Comparison of ENCODE assay signal across 1 cellular context in the genomic region with DNA sequence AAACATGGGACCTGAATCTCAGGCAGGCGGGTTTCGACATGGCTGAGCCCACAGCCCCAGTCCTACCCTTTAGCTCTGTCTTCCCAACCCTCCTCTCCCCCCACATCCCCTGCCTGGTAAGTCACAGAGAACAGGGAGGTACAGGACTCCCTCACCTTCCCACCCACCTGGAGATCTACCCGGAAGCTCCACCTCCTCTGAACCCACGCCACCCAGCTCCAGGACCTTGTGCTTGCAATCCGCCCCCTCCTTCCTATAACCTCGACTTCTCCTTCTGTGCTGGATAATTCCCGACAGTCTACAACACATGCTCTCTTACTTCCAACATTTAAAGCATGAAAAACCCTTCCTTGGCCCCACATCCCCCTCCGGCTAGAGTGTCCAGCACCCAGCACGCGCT.
TF ChIP-seq lines count a peak whose summit lies in the region.

No MANE protein-coding gene starts in this region.

TF ChIP-seq in K562, 482 proteins besides CTCF, POLR2A, EP300 and RAD21:
- TF ChIP-seq, protein P1, sequence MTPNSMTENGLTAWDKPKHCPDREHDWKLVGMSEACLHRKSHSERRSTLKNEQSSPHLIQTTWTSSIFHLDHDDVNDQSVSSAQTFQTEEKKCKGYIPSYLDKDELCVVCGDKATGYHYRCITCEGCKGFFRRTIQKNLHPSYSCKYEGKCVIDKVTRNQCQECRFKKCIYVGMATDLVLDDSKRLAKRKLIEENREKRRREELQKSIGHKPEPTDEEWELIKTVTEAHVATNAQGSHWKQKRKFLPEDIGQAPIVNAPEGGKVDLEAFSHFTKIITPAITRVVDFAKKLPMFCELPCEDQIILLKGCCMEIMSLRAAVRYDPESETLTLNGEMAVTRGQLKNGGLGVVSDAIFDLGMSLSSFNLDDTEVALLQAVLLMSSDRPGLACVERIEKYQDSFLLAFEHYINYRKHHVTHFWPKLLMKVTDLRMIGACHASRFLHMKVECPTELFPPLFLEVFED (CRISPR knock-in tag; conservative IDR thresholded peaks at IDR 0.05): no peak
- TF ChIP-seq BHLHE40 (IDR thresholded peaks at IDR 0.05; ENCODE audit: low read length) (no peak), ZNF408 (CRISPR knock-in tag; IDR thresholded peaks at IDR 0.05; ENCODE audit: low read depth) (no peak), EGR1 (conservative IDR thresholded peaks at IDR 0.05) (peak; percentile 61; the same call in 1 of the 2 replicates), POLR2AphosphoS5 (IDR thresholded peaks at IDR 0.05; ENCODE audit: control insufficient read depth, insufficient read depth, low read depth, low read length) (no peak)
